Comparison of ENCODE assay signal across 25 cellular contexts in the genomic region with DNA sequence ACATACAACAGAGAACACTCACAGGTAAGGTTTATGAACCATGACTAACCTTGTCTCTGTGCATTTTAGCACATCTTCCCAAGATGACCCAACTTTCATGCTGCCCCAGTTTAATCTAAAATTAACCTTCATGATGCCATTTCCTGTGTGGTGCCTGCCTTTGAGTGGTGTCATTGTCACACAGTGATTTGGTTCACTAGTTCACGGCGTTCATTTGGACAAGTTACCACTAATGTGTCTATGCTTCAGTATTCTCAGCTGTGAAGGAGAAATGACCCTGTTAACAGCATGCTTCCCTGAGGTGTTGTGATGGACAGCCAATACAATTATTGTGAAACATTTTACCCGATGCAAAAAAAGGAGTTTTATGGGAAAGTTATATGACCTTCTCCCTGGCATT.
DNase-seq lines count a peak whose midpoint lies in the region; ATAC-seq and FAIRE-seq lines count a peak whose summit lies in the region.
"Had no signal": no experiment of that assay in that cellular context is flagged by ENCODE, and none has a peak within 500 bp of the region (broad histone marks: within the 10 kb centered on the region; RNA-seq: fewer than 3 reads in every experiment).

No MANE protein-coding gene starts in this region.

- peak; percentile 46 for ATAC-seq in GM18868 (IDR thresholded peaks at IDR 0.05; ENCODE audit: unreplicated experiment)
- no peak for ATAC-seq in HG02970 (IDR thresholded peaks at IDR 0.05; ENCODE audit: low FRiP score, unreplicated experiment)
- ATAC-seq: A549, K562, PC-3 had no signal

- H3K27me3 ChIP-seq in neuronal stem cell (ENCODE audit: control insufficient read depth in 3 of 3, insufficient read depth in 3 of 3, low read depth in 1 of 3, low read length in 3 of 3): no peaks in the 10 kb centered on the region

- H3K4me1 Mint-ChIP-seq in activated T-helper 1 cell treated with anti-CD3 and anti-CD28 coated beads, Interleukin-12 subunit alpha, Interleukin-12 subunit beta, Interleukin-2, Interleukin-4 antibody, amounts not matched to agents 30 ng/mL and 10 ng/mL and 1 ng/mL, durations not matched to agents 14 hours and 24 hours and 36 hours (ENCODE audit: low read depth): no peaks in the 10 kb centered on the region
- H3K4me1 Mint-ChIP-seq: B cell had no signal

- no peaks in the 10 kb centered on the region for H3K27me3 Mint-ChIP-seq in activated T-helper 1 cell treated with anti-CD3 and anti-CD28 coated beads, Interleukin-12 subunit alpha, Interleukin-12 subunit beta, Interleukin-2, Interleukin-4 antibody, amounts not matched to agents 30 ng/mL and 10 ng/mL and 1 ng/mL, durations not matched to agents 14 hours and 24 hours and 36 hours (ENCODE audit: insufficient read depth)
- H3K27me3 Mint-ChIP-seq: B cell had no signal

- no peak overlapping the region for H2BK5ac ChIP-seq in neuronal stem cell (ENCODE audit: low read length)

- H4K8ac ChIP-seq in neuronal stem cell (ENCODE audit: low read depth, low read length): no peak overlapping the region

- no peaks in the 10 kb centered on the region for H3K36me3 Mint-ChIP-seq in activated T-helper 1 cell treated with anti-CD3 and anti-CD28 coated beads, Interleukin-12 subunit alpha, Interleukin-12 subunit beta, Interleukin-2, Interleukin-4 antibody, amounts not matched to agents 30 ng/mL and 10 ng/mL and 1 ng/mL, durations not matched to agents 14 hours and 24 hours and 36 hours (ENCODE audit: low read depth)

- H2AFZ ChIP-seq in neuronal stem cell (ENCODE audit: low read length): peak overlapping the region; percentile 38

- intact Hi-C loops in activated T-helper 1 cell treated with anti-CD3 and anti-CD28 coated beads, Interleukin-12 subunit alpha, Interleukin-12 subunit beta, Interleukin-2, Interleukin-4 antibody, amounts not matched to agents 30 ng/mL and 10 ng/mL and 1 ng/mL, durations not matched to agents 14 hours and 24 hours and 36 hours (cut with micrococcal nuclease): no loop called here

- no peak for FAIRE-seq in RCC 7860 (lab: Jason Lieb, UNC)
- FAIRE-seq: A549, D721Med, H1, HTR-8/SVneo, K562 had no signal

- no peak overlapping the region for H3K4ac ChIP-seq in neuronal stem cell (ENCODE audit: low read length)

- H3K4me1 ChIP-seq in neuronal stem cell (ENCODE audit: control insufficient read depth in 2 of 2, insufficient read depth in 1 of 2, low read depth in 1 of 2, low read length in 2 of 2): no peaks in the 10 kb centered on the region
- H3K4me1 ChIP-seq: A549 had no signal

- no peaks in the 10 kb centered on the region for H3K9me3 ChIP-seq in neuronal stem cell (replicated peaks in 1 of 2; ENCODE audit: control insufficient read depth in 2 of 2, insufficient read depth in 1 of 2, low read depth in 1 of 2, low read length in 2 of 2)
- H3K9me3 ChIP-seq: A549 had no signal

- no peaks in the 10 kb centered on the region for H3K36me3 ChIP-seq in neuronal stem cell (replicated peaks in 1 of 2; ENCODE audit: control insufficient read depth in 2 of 2, insufficient read depth in 2 of 2, low read length in 2 of 2)

- H2BK12ac ChIP-seq in neuronal stem cell (ENCODE audit: low read length): no peak overlapping the region

- in situ Hi-C loops in Caki2 (cut with HindIII; ENCODE audit: low pct_unique_long_range_greater_than_20kb, low sequenced_read_pairs): no loop called here

- H3K14ac ChIP-seq in neuronal stem cell (ENCODE audit: low read length): no peak overlapping the region

- no peak overlapping the region for H3K27ac Mint-ChIP-seq in activated T-helper 1 cell treated with anti-CD3 and anti-CD28 coated beads, Interleukin-12 subunit alpha, Interleukin-12 subunit beta, Interleukin-2, Interleukin-4 antibody, amounts not matched to agents 30 ng/mL and 10 ng/mL and 1 ng/mL, durations not matched to agents 14 hours and 24 hours and 36 hours
- H3K27ac Mint-ChIP-seq: B cell had no signal

- H3K27ac ChIP-seq in neuronal stem cell (replicated peaks; ENCODE audit: low read length): no peak overlapping the region
- H3K27ac ChIP-seq: A549 had no signal

- no peak overlapping the region for H3K23ac ChIP-seq in neuronal stem cell (ENCODE audit: low read depth, low read length, poor library complexity)

- H3K79me1 ChIP-seq in neuronal stem cell (ENCODE audit: low read depth, low read length): no peaks in the 10 kb centered on the region

- H3K4me2 ChIP-seq in neuronal stem cell (ENCODE audit: insufficient read depth, low read length, poor library complexity, severe bottlenecking): no peak overlapping the region
- H3K4me2 ChIP-seq: A549 had no signal

- no peak overlapping the region for H4K91ac ChIP-seq in neuronal stem cell (ENCODE audit: low read depth, low read length, poor library complexity)

- no peak overlapping the region for H3K9ac ChIP-seq in neuronal stem cell (ENCODE audit: low read depth, low read length, poor library complexity)

- H3K9me3 Mint-ChIP-seq in activated T-helper 1 cell treated with anti-CD3 and anti-CD28 coated beads, Interleukin-12 subunit alpha, Interleukin-12 subunit beta, Interleukin-2, Interleukin-4 antibody, amounts not matched to agents 30 ng/mL and 10 ng/mL and 1 ng/mL, durations not matched to agents 14 hours and 24 hours and 36 hours: no peaks in the 10 kb centered on the region

- H3K4me3 Mint-ChIP-seq in activated T-helper 1 cell treated with anti-CD3 and anti-CD28 coated beads, Interleukin-12 subunit alpha, Interleukin-12 subunit beta, Interleukin-2, Interleukin-4 antibody, amounts not matched to agents 30 ng/mL and 10 ng/mL and 1 ng/mL, durations not matched to agents 14 hours and 24 hours and 36 hours: no peak overlapping the region
- H3K4me3 Mint-ChIP-seq: B cell had no signal

- H2AK5ac ChIP-seq in neuronal stem cell (ENCODE audit: low read depth, low read length): no peak overlapping the region

- DNase-seq in Caki2 (ENCODE audit: low read depth): peak; percentile 22
- DNase-seq in RCC 7860 (ENCODE audit: low spot score): peak; percentile 26
- no peak for DNase-seq in neuronal stem cell (ENCODE audit: low spot score)
- no peak for DNase-seq in cerebellar nuclear complex (lab: John Stamatoyannopoulos, UW)
- no peak for DNase-seq in activated T-helper 1 cell treated with anti-CD3 and anti-CD28 coated beads, Interleukin-12 subunit alpha, Interleukin-12 subunit beta, Interleukin-2, Interleukin-4 antibody, amounts not matched to agents 30 ng/mL and 10 ng/mL and 1 ng/mL, durations not matched to agents 14 hours and 24 hours and 36 hours (ENCODE audit: low spot score)
- DNase-seq: HCEC 1CT, Kasumi-1, NCI-H1105 treated with DMSO at 0.1 percent for 48 hours, NCI-H146, NCI-H1930, NCI-H446, NCI-H524 treated with DMSO at 0.1 percent for 48 hours, NCI-H774, PC-3, RPMI8226, SHP77 treated with DMSO at 0.1 percent for 48 hours, T-helper 1 cell had no signal

- H3K18ac ChIP-seq in neuronal stem cell (ENCODE audit: low read length): no peak overlapping the region

- no peak overlapping the region for H3K4me3 ChIP-seq in neuronal stem cell (ENCODE audit: low read length in 2 of 2)
- H3K4me3 ChIP-seq: A549, K562 had no signal

- no peak overlapping the region for H2BK120ac ChIP-seq in neuronal stem cell (ENCODE audit: low read depth, low read length)

- H2BK15ac ChIP-seq in neuronal stem cell (ENCODE audit: low read length): no peak overlapping the region

- WGBS in neuronal stem cell (ENCODE audit: extremely low coverage in 2 of 2, insufficient read length in 2 of 2, insufficient replicate concordance in 1 of 2), 2 donors: no CpG with 5 or more reads among the region's 3 CpGs

Comparison
In these comparisons a context has a peak if more than half of its experiments do, and no peak if none do; other contexts are left out.
1. DNase-seq: peak in Caki2 (single experiment) and RCC 7860 (single experiment); none in neuronal stem cell (single experiment), cerebellar nuclear complex (0 of 2) and activated T-helper 1 cell treated with anti-CD3 and anti-CD28 coated beads, Interleukin-12 subunit alpha, Interleukin-12 subunit beta, Interleukin-2, Interleukin-4 antibody, amounts not matched to agents 30 ng/mL and 10 ng/mL and 1 ng/mL, durations not matched to agents 14 hours and 24 hours and 36 hours (single experiment).